In the genomic region with DNA sequence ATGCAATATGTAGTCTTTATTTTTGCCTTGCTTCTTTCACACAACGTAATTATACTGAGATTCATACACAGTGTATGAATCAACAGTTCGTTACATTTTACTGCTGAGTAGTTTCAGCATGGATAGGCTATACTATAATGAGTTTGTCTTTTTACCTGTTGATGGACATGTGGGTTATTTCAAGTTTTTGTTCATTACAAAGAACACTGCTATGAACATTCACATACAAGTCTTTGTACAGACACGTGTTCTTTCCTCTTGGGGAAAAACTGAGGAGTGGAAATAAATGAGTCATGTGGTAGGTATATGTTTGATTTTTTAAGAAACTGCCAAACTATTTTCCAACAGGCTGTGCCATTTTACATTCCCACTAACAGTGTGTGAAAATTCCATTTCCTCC, we compare ENCODE assay signal across 19 cellular contexts.
"Had no signal": no experiment of that assay in that cellular context is flagged by ENCODE, and none has a peak within 500 bp of the region (broad histone marks: within the 10 kb centered on the region; RNA-seq: fewer than 3 reads in every experiment).

No MANE protein-coding gene starts in this region.

- H3K27me3 ChIP-seq: dorsolateral prefrontal cortex, heart left ventricle, pancreas, suprapubic skin, thyroid gland, uterus had no signal

- H3K9me3 ChIP-seq: heart left ventricle, pancreas, suprapubic skin, thyroid gland, uterus had no signal

- DNase-seq: cortex of kidney; dorsolateral prefrontal cortex; effector CD8-positive, alpha-beta T cell; heart left ventricle; hippocampal formation; kidney glomerular epithelial cell; mesendoderm; naive B cell; occipital lobe; pancreas; right cardiac atrium; stimulated activated CD4-positive, alpha-beta T cell treated with anti-CD3 and anti-CD28 coated beads, Interleukin-4, amount 100 ng/mL, for 1 hour; stimulated activated CD8-positive, alpha-beta memory T cell treated with anti-CD3 and anti-CD28 coated beads, Interleukin-4, amount 100 ng/mL, for 48 hours; stimulated activated naive CD8-positive, alpha-beta T cell treated with anti-CD3 and anti-CD28 coated beads, Interleukin-15, Interleukin-2, amounts not matched to agents 100 U/mL and 50 U/mL, for 24 hours; thyroid gland; uterus had no signal

- H3K4me3 ChIP-seq: dorsolateral prefrontal cortex, heart left ventricle, pancreas, suprapubic skin, thyroid gland, uterus had no signal

- H3K27ac ChIP-seq: heart left ventricle, pancreas, suprapubic skin, thyroid gland, uterus had no signal

- ATAC-seq: esophagus mucosa; heart left ventricle; pancreas; stimulated activated effector memory CD8-positive, alpha-beta T cell treated with anti-CD3 and anti-CD28 coated beads, Interleukin-12 subunit alpha, Interleukin-12 subunit beta, amount 100 ng/mL, for 72 hours; stimulated activated naive CD8-positive, alpha-beta T cell treated with anti-CD3 and anti-CD28 coated beads, Interleukin-15, Interleukin-2, amounts not matched to agents 100 U/mL and 50 U/mL, for 24 hours had no signal

- H3K4me1 ChIP-seq: pancreas, suprapubic skin, thyroid gland had no signal

- H3K36me3 ChIP-seq: heart left ventricle, pancreas, suprapubic skin, thyroid gland, uterus had no signal
